ENCODE assay signal across 17 cellular contexts in the genomic region with DNA sequence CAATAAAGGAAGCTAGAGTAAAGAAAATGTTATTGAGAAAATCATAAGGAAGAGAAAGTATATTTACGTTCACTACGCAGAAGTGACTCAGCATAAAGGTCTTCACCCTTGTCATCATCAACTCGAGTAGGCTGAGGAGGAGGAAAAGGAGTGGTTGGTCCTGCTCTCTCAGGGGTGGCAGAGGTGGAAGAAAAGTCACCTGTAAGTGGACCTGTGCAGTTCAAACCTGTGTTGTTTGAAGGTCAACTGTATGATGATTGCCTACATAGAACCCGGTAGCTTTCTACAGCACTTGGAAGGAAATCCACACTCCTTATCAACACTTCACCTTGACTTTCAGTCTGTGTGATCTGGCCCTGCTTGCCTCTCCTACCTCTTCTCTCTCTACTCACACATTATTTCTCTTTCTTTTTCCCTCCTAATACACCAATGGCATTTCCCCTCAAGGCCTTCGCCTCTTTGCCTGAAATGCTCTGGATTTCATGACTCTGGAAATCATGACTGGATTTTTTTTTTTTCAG.
A peak's percentile ranks its signal among the peaks of the same experiment; 100 is the strongest.
DNase-seq lines count a peak whose midpoint lies in the region; ATAC-seq and TF ChIP-seq lines count a peak whose summit lies in the region.
"Had no signal": no experiment of that assay in that cellular context is flagged by ENCODE, and none has a peak within 500 bp of the region (broad histone marks: within the 10 kb centered on the region; RNA-seq: fewer than 3 reads in every experiment).

No MANE protein-coding gene starts in this region.

- H3K4me1 ChIP-seq in IMR-90 (ENCODE audit: control insufficient read depth, insufficient read depth, low read length): peaks cover 16% of the 10 kb centered on the region
- peaks cover 14% of the 10 kb centered on the region for H3K4me1 ChIP-seq in mucosa of descending colon (ENCODE audit: low read depth)
- peaks cover 0 to 23% (median 12%) of the 10 kb centered on the region in 4 donors for H3K4me1 ChIP-seq in tibial nerve
- peaks cover 29% of the 10 kb centered on the region for H3K4me1 ChIP-seq in SJCRH30

- H3K4me3 ChIP-seq in IMR-90 (ENCODE audit: insufficient read depth, low read depth, low read length): no peak overlapping the region
- H3K4me3 ChIP-seq in brain microvascular endothelial cell (ENCODE audit: low read depth, low read length): no peak overlapping the region
- no peak overlapping the region for H3K4me3 ChIP-seq in mucosa of descending colon
- H3K4me3 ChIP-seq in tibial nerve: no peak overlapping the region
- H3K4me3 ChIP-seq in SJCRH30: no peak overlapping the region
- H3K4me3 ChIP-seq: esophagus squamous epithelium, psoas muscle had no signal

- H2AFZ ChIP-seq in IMR-90 (replicated peaks; ENCODE audit: low read length, poor library complexity): peak overlapping the region; percentile 53

- no peaks in the 10 kb centered on the region for H3K9me3 ChIP-seq in IMR-90 (ENCODE audit: control insufficient read depth, insufficient read depth, low read length)
- no peaks in the 10 kb centered on the region for H3K9me3 ChIP-seq in mucosa of descending colon
- H3K9me3 ChIP-seq in tibial nerve: no peaks in the 10 kb centered on the region
- no peaks in the 10 kb centered on the region for H3K9me3 ChIP-seq in SJCRH30 (replicated peaks)
- H3K9me3 ChIP-seq: esophagus squamous epithelium, psoas muscle had no signal

- peak overlapping the region; percentile 9 for H2AK9ac ChIP-seq in IMR-90 (replicated peaks; ENCODE audit: low read depth, low read length, poor library complexity)

- H3K36me3 Mint-ChIP-seq in CD14-positive monocyte (peaks cover 6 to 11% of the 10 kb centered on the region in 2 donors), natural killer cell (no peaks in the 10 kb centered on the region)
- H3K36me3 Mint-ChIP-seq: IgD-negative memory B cell had no signal

- H3K14ac ChIP-seq in IMR-90 (replicated peaks; ENCODE audit: low read depth, low read length): peak overlapping the region; percentile 68

- no peak for TF ChIP-seq EP300 in tibial nerve (IDR thresholded peaks at IDR 0.05)

- ATAC-seq in IMR-90 (ENCODE audit: low read depth): no peak
- ATAC-seq in mucosa of descending colon: peak; percentile 91
- no peak for ATAC-seq in natural killer cell
- ATAC-seq: psoas muscle had no signal

- TF ChIP-seq CTCF in CD14-positive monocyte (IDR thresholded peaks at IDR 0.05): no peak
- TF ChIP-seq CTCF in IMR-90 (conservative IDR thresholded peaks at IDR 0.05; ENCODE audit: low read depth, low read length): no peak
- no peak for TF ChIP-seq CTCF in brain microvascular endothelial cell (IDR thresholded peaks at IDR 0.05; ENCODE audit: low read depth, low read length, missing control alignments)
- no peak for TF ChIP-seq CTCF in mucosa of descending colon (IDR thresholded peaks at IDR 0.05)
- no peak for TF ChIP-seq CTCF in tibial nerve (IDR thresholded peaks at IDR 0.05)
- no peak for TF ChIP-seq CTCF in natural killer cell (IDR thresholded peaks at IDR 0.05)

- CTCF ChIA-PET in IMR-90 (lab: Yijun Ruan, JAX): no interaction called here

- H3K27ac Mint-ChIP-seq in CD14-positive monocyte (peak overlapping the region; percentile 95 to 100 (median 98)), natural killer cell (no peak overlapping the region)
- H3K27ac Mint-ChIP-seq: HFFc6, IgD-negative memory B cell had no signal

- no CpG with 5 or more reads among the region's 5 CpGs for WGBS in IMR-90 (ENCODE audit: extremely low coverage in 2 of 2, insufficient read length in 1 of 2), 2 experiments
- 60 to 70% methylated on average over 5 of the region's 5 CpGs for WGBS in tibial nerve, 2 donors

- no peak for TF ChIP-seq POLR2A in IMR-90 (IDR thresholded peaks at IDR 0.05; ENCODE audit: low read depth, low read length)
- no peak for TF ChIP-seq POLR2A in tibial nerve (IDR thresholded peaks at IDR 0.05)

- no peaks in the 10 kb centered on the region for H4K20me1 ChIP-seq in IMR-90 (ENCODE audit: insufficient read depth, low read length)

- H3K27ac ChIP-seq in IMR-90 (ENCODE audit: insufficient read depth, low read length) (0 out of 2 replicates have a peak overlapping the region, but pooled peaks have one; percentile 29), brain microvascular endothelial cell (no peak overlapping the region), tibial nerve (no peak overlapping the region), SJCRH30 (no peak overlapping the region)
- H3K27ac ChIP-seq: psoas muscle had no signal

- dilution Hi-C loops in IMR-90 (cut with HindIII; ENCODE audit: low sequenced_read_pairs, unreplicated experiment): no loop called here

- in situ Hi-C loops in IMR-90 (cut with MboI; ENCODE audit: low sequenced_read_pairs) (no loop called here), brain microvascular endothelial cell (cut with HindIII; ENCODE audit: low pct_ligation_motif_present, low sequenced_read_pairs) (no loop called here)

- no TSS peak for BruUV-seq in IMR-90 (replicated peaks; lab: Mats Ljungman, UMichigan)

- H3K4me1 Mint-ChIP-seq in CD14-positive monocyte (peaks cover 89% of the 10 kb centered on the region), natural killer cell (peaks cover 10 to 13% of the 10 kb centered on the region in 2 donors)

- H3K27me3 Mint-ChIP-seq in CD14-positive monocyte (ENCODE audit: low read depth in 3 of 3) (no peaks in the 10 kb centered on the region), natural killer cell (ENCODE audit: low read depth in 2 of 2) (peaks cover 4 to 23% of the 10 kb centered on the region in 2 donors)

- TF ChIP-seq RAD21 in IMR-90 (IDR thresholded peaks at IDR 0.05; ENCODE audit: low read length): no peak

- 0 out of 4 replicates have a peak, but pooled peaks cover 0 to 3% of the 10 kb centered on the region in 2 experiments for H3K79me1 ChIP-seq in IMR-90 (ENCODE audit: low read depth in 1 of 2, low read length in 2 of 2)

- POLR2A ChIA-PET in IMR-90 (lab: Charles Lee; ENCODE audit: unreplicated experiment): no interaction called here

- peak overlapping the region; percentile 61; the same call in 1 of the 2 replicates for H3K23ac ChIP-seq in IMR-90 (ENCODE audit: low read depth, low read length)

- H3K27me3 ChIP-seq in IMR-90 (ENCODE audit: control insufficient read depth, insufficient read depth, low read length) (no peaks in the 10 kb centered on the region), brain microvascular endothelial cell (replicated peaks) (no peaks in the 10 kb centered on the region), tibial nerve (no peaks in the 10 kb centered on the region), SJCRH30 (no peaks in the 10 kb centered on the region)
- H3K27me3 ChIP-seq: esophagus squamous epithelium had no signal

- DNase-seq in CD14-positive monocyte (ENCODE audit: low spot score): no peak
- peak; percentile 59 for DNase-seq in IMR-90
- peak; percentile 20 for DNase-seq in brain microvascular endothelial cell
- no peak for DNase-seq in mucosa of descending colon
- DNase-seq in tibial nerve (ENCODE audit: low spot score in 2 of 2): no peak
- no peak for DNase-seq in natural killer cell
- DNase-seq in SJCRH30: no peak
- DNase-seq in LoVo (ENCODE audit: low spot score): no peak
- DNase-seq: activated CD4-positive, alpha-beta T cell treated with anti-CD3 and anti-CD28 coated beads for 48 hours; activated effector memory CD4-positive, alpha-beta T cell treated with Interleukin-2 at 50 U/mL for 16 hours; esophagus squamous epithelium; HFFc6; NCI-H1694 treated with DMSO at 0.1 percent for 48 hours; psoas muscle; stimulated activated CD4-positive, alpha-beta T cell treated with anti-CD3 and anti-CD28 coated beads, Interleukin-4, amount 100 ng/mL, for 1 hour; stimulated activated naive CD4-positive, alpha-beta T cell had no signal

- H3K4me2 ChIP-seq in IMR-90 (ENCODE audit: low read depth, low read length): peak overlapping the region; percentile 51; the same call in 1 of the 2 replicates

- peak overlapping the region; percentile 34 to 36 for H3K4me3 Mint-ChIP-seq in CD14-positive monocyte
- no peak overlapping the region for H3K4me3 Mint-ChIP-seq in natural killer cell
- H3K4me3 Mint-ChIP-seq: HFFc6, IgD-negative memory B cell had no signal

- H3K56ac ChIP-seq in IMR-90 (ENCODE audit: extremely low read depth, insufficient read depth, low read length): no peak overlapping the region

- peak overlapping the region; percentile 94 for H3K18ac ChIP-seq in IMR-90 (ENCODE audit: low read depth, low read length)

- no peak overlapping the region for H2BK5ac ChIP-seq in IMR-90 (ENCODE audit: low read depth, low read length, poor library complexity, severe bottlenecking)

- H4K5ac ChIP-seq in IMR-90 (ENCODE audit: low read depth, low read length): peak overlapping the region; percentile 94; the same call in 1 of the 2 replicates

- H2BK15ac ChIP-seq in IMR-90 (ENCODE audit: low read depth, low read length): peak overlapping the region; percentile 86; the same call in 2 of the 3 replicates

- no peak overlapping the region for H3K9ac ChIP-seq in IMR-90 (ENCODE audit: low read depth, low read length)

- peak overlapping the region; percentile 85 for H2BK20ac ChIP-seq in IMR-90 (ENCODE audit: low read depth, low read length)

- intact Hi-C loops in CD14-positive monocyte (cut with micrococcal nuclease): loop anchor here in 1 of 2 donors (5.0 kb wide), 1 partner anchor 37 kb away; no protein-coding TSS in a partner anchor
- intact Hi-C loops in IMR-90 (cut with micrococcal nuclease): loop anchor here (10.0 kb wide), 1 partner anchor 196 kb away; no protein-coding TSS in a partner anchor
- intact Hi-C loops in mucosa of descending colon (cut with DNase I, micrococcal nuclease): no loop called here
- intact Hi-C loops in natural killer cell (cut with micrococcal nuclease): no loop called here

- H2AK5ac ChIP-seq in IMR-90 (ENCODE audit: low read depth, low read length): peak overlapping the region; percentile 29

- H3K9me1 ChIP-seq in IMR-90 (ENCODE audit: insufficient read depth, low read length): peaks cover 13% of the 10 kb centered on the region

- H3K4ac ChIP-seq in IMR-90 (ENCODE audit: low read depth, low read length): peak overlapping the region; percentile 62

- peak overlapping the region; percentile 29 to 64; a peak in 3 of 4 replicates for H4K8ac ChIP-seq in IMR-90 (ENCODE audit: low read depth in 2 of 2, low read length in 2 of 2)

- H4K91ac ChIP-seq in IMR-90 (ENCODE audit: insufficient read depth, low read depth, low read length): peak overlapping the region; percentile 62

- no peaks in the 10 kb centered on the region for H3K36me3 ChIP-seq in IMR-90 (ENCODE audit: control insufficient read depth, insufficient read depth, low read length)
- H3K36me3 ChIP-seq in brain microvascular endothelial cell (replicated peaks): no peaks in the 10 kb centered on the region
- H3K36me3 ChIP-seq in mucosa of descending colon (ENCODE audit: low read depth): no peaks in the 10 kb centered on the region
- no peaks in the 10 kb centered on the region for H3K36me3 ChIP-seq in tibial nerve
- no peaks in the 10 kb centered on the region for H3K36me3 ChIP-seq in SJCRH30
- H3K36me3 ChIP-seq: esophagus squamous epithelium had no signal

- H2BK120ac ChIP-seq in IMR-90 (ENCODE audit: low read depth, low read length): peak overlapping the region; percentile 81

- peaks cover 0 to 5% (median 2%) of the 10 kb centered on the region in 7 donors for H3K9me3 Mint-ChIP-seq in CD14-positive monocyte
- no peaks in the 10 kb centered on the region for H3K9me3 Mint-ChIP-seq in natural killer cell
- H3K9me3 Mint-ChIP-seq: HFFc6, IgD-negative memory B cell had no signal

TF ChIP-seq in IMR-90, 13 proteins besides CTCF, POLR2A, EP300 and RAD21 (continues in another document):
- TF ChIP-seq NFE2L2 (IDR thresholded peaks at IDR 0.05; ENCODE audit: low read depth, low read length): peak; percentile 91

Comparison
In these comparisons a context has a peak if more than half of its experiments do, and no peak if none do; other contexts are left out.
1. DNase-seq: peak in IMR-90 (single experiment) and brain microvascular endothelial cell (single experiment); none in CD14-positive monocyte (single experiment), mucosa of descending colon (0 of 3), tibial nerve (0 of 2), natural killer cell (single experiment), SJCRH30 (0 of 2) and LoVo (single experiment).
2. H3K27ac Mint-ChIP-seq: peak in CD14-positive monocyte (7 of 7); none in natural killer cell (0 of 2).